In genomic region chr1:207025144-207025880, GRCh38 we compare ENCODE assay signal across 10 cellular contexts. TPM values are rescaled to one million over a fixed set of nuclear protein-coding genes. Genes with fewer than 3 reads are reported as not detected.
DNase-seq lines count a peak whose midpoint lies in the region; ATAC-seq and TF ChIP-seq lines count a peak whose summit lies in the region.
"Had no signal": no experiment of that assay in that cellular context is flagged by ENCODE, and none has a peak within 500 bp of the region (broad histone marks: within the 10 kb centered on the region; RNA-seq: fewer than 3 reads in every experiment).

No MANE protein-coding gene starts in this region.

- H3K4me1 ChIP-seq in PC-3 (ENCODE audit: insufficient read depth, low read length): peaks cover 98% of the 10 kb centered on the region
- H3K4me1 ChIP-seq in esophagus muscularis mucosa: peaks cover 28 to 39% (median 32%) of the 10 kb centered on the region in 4 donors
- peaks cover 9 to 14% of the 10 kb centered on the region in 2 donors for H3K4me1 ChIP-seq in muscle layer of duodenum (ENCODE audit: control insufficient read depth in 1 of 2, insufficient read depth in 2 of 2, low read length in 2 of 2)

- intact Hi-C loops in PC-3 (cut with micrococcal nuclease): loop anchor here (1.0 to 10.0 kb wide), 3 partner anchors 20 to 297 kb away; partner anchors contain the start of gene CD55
- intact Hi-C loops in esophagus muscularis mucosa (cut with DNase I): no loop called here

- H3K9ac ChIP-seq in PC-3 (ENCODE audit: low read length): peak overlapping the region; percentile 80

- ATAC-seq in PC-3: peak; percentile 18

- H3K27ac ChIP-seq in PC-3 (ENCODE audit: low read length) (peak overlapping the region; percentile 95), esophagus muscularis mucosa (replicated peaks in 1 of 4) (peak overlapping the region; percentile 29 to 76 (median 54)), muscle layer of duodenum (ENCODE audit: low read length) (peak overlapping the region; percentile 66)

- H3K27me3 ChIP-seq in PC-3 (ENCODE audit: low read length) (no peaks in the 10 kb centered on the region), esophagus muscularis mucosa (no peaks in the 10 kb centered on the region), muscle layer of duodenum (ENCODE audit: low read depth, low read length) (no peaks in the 10 kb centered on the region)

- no peaks in the 10 kb centered on the region for H3K9me2 ChIP-seq in PC-3 (replicated peaks; ENCODE audit: low read length)

- H3K4me2 ChIP-seq in PC-3 (ENCODE audit: low read length): peak overlapping the region; percentile 47

- 0 out of 2 replicates have a peak, but pooled peaks have one; percentile 11 for TF ChIP-seq CTCF in PC-3 (conservative IDR thresholded peaks at IDR 0.05; ENCODE audit: low read depth, low read length)
- no peak for TF ChIP-seq CTCF in esophagus muscularis mucosa (IDR thresholded peaks at IDR 0.05)

- TF ChIP-seq EP300 in esophagus muscularis mucosa (IDR thresholded peaks at IDR 0.05): no peak

- CTCF ChIA-PET in PC-3 (lab: Charles Lee): interaction anchor here (1.1 to 2.2 kb wide), 4 partner anchors 19 to 42 kb away, joined by 3 to 9 read pairs (median 6); partner anchors contain the start of gene PFKFB2

- POLR2A ChIA-PET in PC-3 (lab: Charles Lee; ENCODE audit: unreplicated experiment): interaction anchor here (0.6 to 2.1 kb wide), 5 partner anchors 19 to 296 kb away, joined by 3 to 12 read pairs (median 5); partner anchors contain the start of gene PFKFB2

- 43% methylated on average over 5 of the region's 5 CpGs for WGBS in esophagus muscularis mucosa

- H3K4me3 ChIP-seq in PC-3 (ENCODE audit: low read length) (peak overlapping the region; percentile 2; the same call in 1 of the 2 replicates), esophagus muscularis mucosa (no peak overlapping the region), muscle layer of duodenum (ENCODE audit: low read depth in 1 of 2, low read length in 2 of 2) (no peak overlapping the region)

- H4K20me1 ChIP-seq in PC-3 (ENCODE audit: low read length): no peaks in the 10 kb centered on the region

- no TSS peak for BruUV-seq in PC-3 (replicated peaks; lab: Mats Ljungman, UMichigan)

- peaks cover 35% of the 10 kb centered on the region for H3F3A ChIP-seq in PC-3 (ENCODE audit: low read length, unreplicated experiment)

- DNase-seq in CD1c-positive myeloid dendritic cell (ENCODE audit: extremely low spot score): peak; percentile 58
- peak; percentile 99 for DNase-seq in PC-3
- peak; percentile 87 for DNase-seq in esophagus muscularis mucosa (ENCODE audit: extremely low spot score)
- DNase-seq in amniotic stem cell (lab: John Stamatoyannopoulos, UW): no peak
- DNase-seq in cerebellar nuclear complex (lab: John Stamatoyannopoulos, UW): no peak
- DNase-seq in hypothalamus (lab: John Stamatoyannopoulos, UW): no peak
- DNase-seq in H4 (ENCODE audit: low spot score): no peak
- DNase-seq: activated gamma-delta T cell treated with Interleukin-2 at 50 U/mL for 16 hours, SHP77 treated with DMSO at 0.1 percent for 48 hours had no signal

- H3K9me3 ChIP-seq in PC-3 (ENCODE audit: low read length) (no peaks in the 10 kb centered on the region), esophagus muscularis mucosa (no peaks in the 10 kb centered on the region), muscle layer of duodenum (ENCODE audit: control insufficient read depth in 1 of 2, low read length in 2 of 2) (no peaks in the 10 kb centered on the region)

- no peak for TF ChIP-seq POLR2A in esophagus muscularis mucosa (IDR thresholded peaks at IDR 0.05; ENCODE audit: low read depth)

- H3K79me2 ChIP-seq in PC-3 (ENCODE audit: low read length): peaks cover 73% of the 10 kb centered on the region

- H3K36me3 ChIP-seq in PC-3 (ENCODE audit: low read depth, low read length) (peaks cover 40% of the 10 kb centered on the region), esophagus muscularis mucosa (no peaks in the 10 kb centered on the region), muscle layer of duodenum (ENCODE audit: control insufficient read depth in 1 of 2, insufficient read depth in 2 of 2, low read length in 2 of 2) (no peaks in the 10 kb centered on the region)

- no peak overlapping the region for H2AFZ ChIP-seq in PC-3 (ENCODE audit: low read length)

RNA-seq across cellular contexts. Expression of gene C1orf116, which starts 7.2 kb away (rescaled TPM):
- total RNA-seq in PC-3 (2014; rRNA removed): 34.9 and 36.2 TPM in 2 replicates
- total RNA-seq in esophagus muscularis mucosa: under 1 TPM; under 0.01 to 0.32 (median 0.17) TPM
- total RNA-seq in H4 (2014; rRNA removed; shearing (Covaris generic)): not detected in 2 replicates

RNA-seq across cellular contexts. Expression of gene YOD1, which starts 25.7 kb away (rescaled TPM):
- total RNA-seq in PC-3 (2014; rRNA removed) (54.0 and 63.9 TPM in 2 replicates), esophagus muscularis mucosa (1 to 10 TPM; 6.3 to 8.5 (median 7.2) TPM)
- 3.5 and 3.9 TPM in 2 replicates for total RNA-seq in H4 (2014; rRNA removed; shearing (Covaris generic))

RNA-seq across cellular contexts. Expression of gene PFKFB2, which starts 27.8 kb away (rescaled TPM):
- total RNA-seq in PC-3 (2014; rRNA removed) (37.5 and 48.6 TPM in 2 replicates), esophagus muscularis mucosa (1 to 10 TPM; 3.7 to 5.3 (median 4.1) TPM)
- total RNA-seq in H4 (2014; rRNA removed; shearing (Covaris generic)): 5.6 and 6.0 TPM in 2 replicates

RNA-seq across cellular contexts. Expression of gene FCAMR, which starts 55.1 kb away (rescaled TPM):
- not detected in 2 replicates for total RNA-seq in PC-3 (2014; rRNA removed)
- total RNA-seq in esophagus muscularis mucosa: not detected
- total RNA-seq in H4 (2014; rRNA removed; shearing (Covaris generic)): not detected in 2 replicates

Comparison
In these comparisons a context has a peak if more than half of its experiments do, and no peak if none do; other contexts are left out.
1. DNase-seq: peak in CD1c-positive myeloid dendritic cell (single experiment), PC-3 (single experiment) and esophagus muscularis mucosa (single experiment); none in amniotic stem cell (single experiment), cerebellar nuclear complex (0 of 2), hypothalamus (0 of 51) and H4 (single experiment).
2. RNA of gene C1orf116, which starts 7.2 kb away (total RNA-seq): 34.9 to 36.2 TPM in PC-3; under 0.01 to 0.32 TPM in esophagus muscularis mucosa and not detected in H4; every median in the first group is over 10 times any median in the second.
3. Peak in every context shown above with its lines, with median percentiles within 50 percentile points of each other: H3K27ac ChIP-seq.